Comparison of ENCODE assay signal across 6 cellular contexts in the genomic region with DNA sequence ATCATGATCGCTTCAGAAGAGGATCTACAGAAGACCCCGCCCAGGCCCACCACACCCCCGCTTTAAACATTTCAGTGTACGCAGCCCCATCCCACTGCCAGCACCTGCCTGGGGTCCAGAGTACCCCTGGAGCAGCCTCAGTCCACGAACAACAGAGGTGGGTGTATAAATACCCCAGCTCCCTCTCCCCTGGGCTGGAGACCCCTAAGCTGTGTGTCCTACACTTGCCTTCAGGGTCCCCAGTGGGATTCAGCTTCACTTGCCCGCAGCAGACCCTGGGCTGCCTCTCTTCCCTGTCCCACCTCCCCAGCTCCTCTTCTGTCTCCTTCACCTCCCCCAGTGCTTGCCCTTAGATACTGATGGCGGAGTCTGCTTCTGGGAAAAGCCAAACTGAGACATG.
"Had no signal": no experiment of that assay in that cellular context is flagged by ENCODE, and none has a peak within 500 bp of the region (broad histone marks: within the 10 kb centered on the region; RNA-seq: fewer than 3 reads in every experiment).

No MANE protein-coding gene starts in this region.

- H3K27ac ChIP-seq: HL-60, KMS-11 had no signal

- H3K9ac ChIP-seq: KMS-11 had no signal

- H3K4me2 ChIP-seq: KMS-11 had no signal

- DNase-seq: KBM-7, KG1 had no signal

- H3K4me3 ChIP-seq: K562 had no signal

- ATAC-seq: HepG2, K562 had no signal
